ENCODE assay signal across 11 cellular contexts in the genomic region with DNA sequence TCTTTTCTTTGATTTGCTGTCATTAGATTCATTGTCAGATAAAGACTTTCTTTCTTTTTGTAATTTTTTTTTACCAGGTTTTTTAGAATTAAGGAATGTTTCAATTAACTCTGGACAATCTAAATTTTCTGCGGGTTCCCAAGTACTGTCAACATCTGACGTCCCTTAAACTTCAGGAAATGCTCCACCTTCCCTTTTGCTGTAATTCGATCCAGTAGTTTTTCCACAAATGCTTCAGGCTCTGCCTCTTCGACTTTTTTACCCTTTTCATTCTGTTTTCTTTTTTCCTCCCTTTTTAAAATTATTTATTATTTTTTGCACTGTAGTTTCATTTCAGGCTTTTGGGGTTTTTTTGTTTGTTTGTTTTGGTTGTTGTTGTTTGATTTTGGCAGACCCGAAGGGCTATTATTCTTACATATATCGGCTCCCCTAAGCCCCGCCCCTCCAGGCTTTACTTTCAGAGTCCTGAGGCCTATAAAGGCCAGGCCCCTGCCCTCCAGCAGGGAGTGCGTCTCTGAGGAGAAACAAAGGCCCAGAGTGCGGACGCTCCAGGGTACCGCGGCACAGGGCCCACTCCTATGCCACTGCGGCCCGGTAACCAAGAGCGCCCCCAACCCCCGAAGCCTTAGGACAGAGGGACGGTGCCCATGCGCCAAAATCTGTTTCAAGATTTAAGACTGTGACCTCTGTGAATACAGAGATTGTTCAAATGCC.
DNase-seq lines count a peak whose midpoint lies in the region; ATAC-seq and TF ChIP-seq lines count a peak whose summit lies in the region.
"Had no signal": no experiment of that assay in that cellular context is flagged by ENCODE, and none has a peak within 500 bp of the region (broad histone marks: within the 10 kb centered on the region; RNA-seq: fewer than 3 reads in every experiment).

No MANE protein-coding gene starts in this region.

- peak overlapping the region; percentile 82 for H2AFZ ChIP-seq in hepatocyte

- H3K36me3 ChIP-seq in brain microvascular endothelial cell (replicated peaks) (no peaks in the 10 kb centered on the region), hepatocyte (replicated peaks; ENCODE audit: insufficient read depth, low read depth) (no peaks in the 10 kb centered on the region), WERI-Rb-1 (no peaks in the 10 kb centered on the region)
- H3K36me3 ChIP-seq in CD4-positive, alpha-beta memory T cell (ENCODE audit: insufficient read depth, low read length) = no peaks in the 10 kb centered on the region

- no peaks in the 10 kb centered on the region for H3K9me2 ChIP-seq in hepatocyte (replicated peaks; ENCODE audit: insufficient read depth)

- POLR2A ChIA-PET in CD4-positive, alpha-beta memory T cell (lab: Charles Lee; ENCODE audit: partially characterized antibody) = no interaction called here

- no peaks in the 10 kb centered on the region for H3K4me1 ChIP-seq in hepatocyte (ENCODE audit: insufficient read depth)
- H3K4me1 ChIP-seq in CD4-positive, alpha-beta memory T cell (ENCODE audit: insufficient read depth, low read length) = no peaks in the 10 kb centered on the region

- TF ChIP-seq CTCF in brain microvascular endothelial cell (IDR thresholded peaks at IDR 0.05; ENCODE audit: low read depth, low read length, missing control alignments) (no peak), hepatocyte (IDR thresholded peaks at IDR 0.05; ENCODE audit: poor library complexity) (no peak), progenitor cell of endocrine pancreas (IDR thresholded peaks at IDR 0.05; ENCODE audit: unreplicated experiment) (no peak), WERI-Rb-1 (IDR thresholded peaks at IDR 0.05; ENCODE audit: low read depth, low read length) (no peak)

- H3K36me3 Mint-ChIP-seq in progenitor cell of endocrine pancreas (ENCODE audit: insufficient read depth) = no peaks in the 10 kb centered on the region
- H3K36me3 Mint-ChIP-seq in CD4-positive, alpha-beta memory T cell = no peaks in the 10 kb centered on the region
- H3K36me3 Mint-ChIP-seq: CD8-positive, alpha-beta memory T cell had no signal

- H3K4me1 Mint-ChIP-seq in progenitor cell of endocrine pancreas (ENCODE audit: low read depth) = peaks cover 8% of the 10 kb centered on the region
- H3K4me1 Mint-ChIP-seq in CD4-positive, alpha-beta memory T cell = no peaks in the 10 kb centered on the region
- H3K4me1 Mint-ChIP-seq: CD8-positive, alpha-beta memory T cell had no signal

- H4K20me1 ChIP-seq in hepatocyte (ENCODE audit: insufficient read depth, poor library complexity, severe bottlenecking) = no peaks in the 10 kb centered on the region

- peak overlapping the region; percentile 75 for H3K4me3 Mint-ChIP-seq in progenitor cell of endocrine pancreas (ENCODE audit: low read depth)
- no peak overlapping the region for H3K4me3 Mint-ChIP-seq in CD4-positive, alpha-beta memory T cell
- H3K4me3 Mint-ChIP-seq: CD8-positive, alpha-beta memory T cell had no signal

- peak overlapping the region; percentile 70 for H3K4me2 ChIP-seq in hepatocyte

- no peaks in the 10 kb centered on the region for H3K27me3 ChIP-seq in brain microvascular endothelial cell (replicated peaks)
- no peaks in the 10 kb centered on the region for H3K27me3 ChIP-seq in hepatocyte
- H3K27me3 ChIP-seq in CD4-positive, alpha-beta memory T cell (ENCODE audit: insufficient read depth, low read length) = no peaks in the 10 kb centered on the region
- H3K27me3 ChIP-seq in WERI-Rb-1 (ENCODE audit: insufficient read depth, low read depth, severe bottlenecking) = no peaks in the 10 kb centered on the region

- H3K9me3 ChIP-seq in hepatocyte (ENCODE audit: low read depth) = no peaks in the 10 kb centered on the region
- H3K9me3 ChIP-seq in CD4-positive, alpha-beta memory T cell (ENCODE audit: control insufficient read depth in 1 of 2, low read length in 2 of 2) = no peaks in the 10 kb centered on the region
- no peaks in the 10 kb centered on the region for H3K9me3 ChIP-seq in WERI-Rb-1 (ENCODE audit: severe bottlenecking)

- no peak for ATAC-seq in GM18909 (IDR thresholded peaks at IDR 0.05; ENCODE audit: poor library complexity, unreplicated experiment)
- ATAC-seq: K562 had no signal

- CTCF ChIA-PET in CD4-positive, alpha-beta memory T cell (lab: Charles Lee; ENCODE audit: partially characterized antibody) = no interaction called here

- no peaks in the 10 kb centered on the region for H3K27me3 Mint-ChIP-seq in progenitor cell of endocrine pancreas
- no peaks in the 10 kb centered on the region for H3K27me3 Mint-ChIP-seq in CD4-positive, alpha-beta memory T cell
- H3K27me3 Mint-ChIP-seq: CD8-positive, alpha-beta memory T cell had no signal

- intact Hi-C loops in CD4-positive, alpha-beta memory T cell (cut with micrococcal nuclease) = no loop called here

- 19% methylated on average over 18 of the region's 18 CpGs for WGBS in hepatocyte (ENCODE audit: low lambda C conversion rate, missing lambda C conversion rate)

- no peak overlapping the region for H3K27ac ChIP-seq in brain microvascular endothelial cell
- H3K27ac ChIP-seq in hepatocyte = peak overlapping the region; percentile 24
- H3K27ac ChIP-seq in CD4-positive, alpha-beta memory T cell (ENCODE audit: low read depth, low read length) = no peak overlapping the region
- H3K27ac ChIP-seq in WERI-Rb-1 = no peak overlapping the region

- no peak overlapping the region for H3K27ac Mint-ChIP-seq in progenitor cell of endocrine pancreas
- H3K27ac Mint-ChIP-seq in CD4-positive, alpha-beta memory T cell = no peak overlapping the region
- H3K27ac Mint-ChIP-seq: CD8-positive, alpha-beta memory T cell had no signal

- in situ Hi-C loops in brain microvascular endothelial cell (cut with HindIII; ENCODE audit: low pct_ligation_motif_present, low sequenced_read_pairs) = no loop called here

- H3K79me2 ChIP-seq in hepatocyte = no peaks in the 10 kb centered on the region

- DNase-seq in ELF-1 (ENCODE audit: low read depth, low spot score) (peak; percentile 68), brain microvascular endothelial cell (peak; percentile 5), hepatocyte (ENCODE audit: low spot score) (peak; percentile 11), progenitor cell of endocrine pancreas (ENCODE audit: low spot score, unreplicated experiment) (peak; percentile 10), NCI-H524 treated with DMSO at 0.1 percent for 48 hours (lab: John Stamatoyannopoulos, UW) (no peak), WERI-Rb-1 (no peak)
- no peak for DNase-seq in CD4-positive, alpha-beta memory T cell
- DNase-seq: CD8-positive, alpha-beta memory T cell; NCI-H2227 treated with DMSO at 0.1 percent for 48 hours had no signal

- H3K9me3 Mint-ChIP-seq in progenitor cell of endocrine pancreas (ENCODE audit: low read depth) = no peaks in the 10 kb centered on the region
- peaks cover 0 to 3% (median 0%) of the 10 kb centered on the region in 8 donors for H3K9me3 Mint-ChIP-seq in CD4-positive, alpha-beta memory T cell

- peak overlapping the region; percentile 48 for H3K4me3 ChIP-seq in brain microvascular endothelial cell (ENCODE audit: low read depth, low read length)
- H3K4me3 ChIP-seq in hepatocyte = peak overlapping the region; percentile 7
- no peak overlapping the region for H3K4me3 ChIP-seq in CD4-positive, alpha-beta memory T cell (ENCODE audit: low read length in 2 of 2)
- no peak overlapping the region for H3K4me3 ChIP-seq in WERI-Rb-1 (ENCODE audit: low read depth, low read length)
- H3K4me3 ChIP-seq: K562 had no signal

Comparison
In these comparisons a context has a peak if more than half of its experiments do, and no peak if none do; other contexts are left out.
1. DNase-seq: peak in ELF-1 (single experiment), brain microvascular endothelial cell (single experiment), hepatocyte (single experiment) and progenitor cell of endocrine pancreas (single experiment); none in NCI-H524 treated with DMSO at 0.1 percent for 48 hours (single experiment), CD4-positive, alpha-beta memory T cell (0 of 5) and WERI-Rb-1 (single experiment).
2. H3K4me3 ChIP-seq: peak in brain microvascular endothelial cell (single experiment) and hepatocyte (single experiment); none in CD4-positive, alpha-beta memory T cell (0 of 2) and WERI-Rb-1 (single experiment).